In the genomic region with DNA sequence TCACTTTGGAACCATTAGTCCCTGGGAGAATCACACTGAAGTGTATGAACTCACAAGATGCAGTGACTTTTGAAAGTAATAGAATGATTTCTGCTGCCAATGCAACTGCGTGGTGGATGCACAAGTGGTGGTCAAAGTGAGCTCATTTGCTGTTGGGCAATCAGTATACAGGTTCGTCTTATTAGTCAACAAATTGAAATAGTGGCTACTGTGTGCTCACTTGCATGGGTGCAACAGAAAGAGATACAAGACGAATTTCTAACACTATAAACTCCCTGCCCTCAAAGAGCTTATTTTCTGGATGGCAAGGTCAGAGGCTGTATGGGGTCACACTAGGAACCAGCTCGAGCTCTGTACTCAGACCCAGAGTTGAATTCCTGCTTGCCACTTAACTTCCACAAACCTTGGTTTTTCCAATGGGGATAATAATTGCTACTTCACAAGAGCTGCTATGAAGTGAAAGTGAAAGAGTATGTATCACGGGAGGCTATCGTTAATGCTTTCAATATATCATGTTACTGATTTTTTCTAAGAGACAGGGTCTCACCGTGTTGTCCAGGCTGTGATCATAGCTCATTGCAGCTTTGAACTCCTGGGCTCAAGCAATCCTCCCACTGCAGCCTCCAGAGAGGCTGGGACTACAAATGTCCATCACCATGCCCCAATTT, we compare ENCODE assay signal across 8 cellular contexts. TPM values are rescaled to one million over a fixed set of nuclear protein-coding genes. Genes with fewer than 3 reads are reported as not detected.
DNase-seq lines count a peak whose midpoint lies in the region; ATAC-seq and TF ChIP-seq lines count a peak whose summit lies in the region.
"Had no signal": no experiment of that assay in that cellular context is flagged by ENCODE, and none has a peak within 500 bp of the region (broad histone marks: within the 10 kb centered on the region; RNA-seq: fewer than 3 reads in every experiment).

No MANE protein-coding gene starts in this region.

- H3K27me3 Mint-ChIP-seq in natural killer cell (ENCODE audit: low read depth in 2 of 2) = peaks cover 0 to 3% of the 10 kb centered on the region in 2 donors

- H3K4me3 Mint-ChIP-seq in natural killer cell = peak overlapping the region; percentile 69

- no peak for TF ChIP-seq POLR2A in NB4 (IDR thresholded peaks at IDR 0.05; ENCODE audit: extremely low read depth, insufficient read length)

- H3K36me3 Mint-ChIP-seq in natural killer cell = no peaks in the 10 kb centered on the region

- ATAC-seq in natural killer cell = peak in 2 of 3 donors; percentile 50 to 66
- ATAC-seq: Right ventricle myocardium inferior had no signal

- TF ChIP-seq CTCF in NB4 (IDR thresholded peaks at IDR 0.05; ENCODE audit: low read depth, low read length) = no peak
- TF ChIP-seq CTCF in choroid plexus epithelial cell (conservative IDR thresholded peaks at IDR 0.05; ENCODE audit: low read depth, low read length) = no peak
- no peak for TF ChIP-seq CTCF in natural killer cell (IDR thresholded peaks at IDR 0.05)

- H3K4me1 Mint-ChIP-seq in natural killer cell = peaks cover 7 to 14% of the 10 kb centered on the region in 2 donors

- intact Hi-C loops in natural killer cell (cut with micrococcal nuclease) = no loop called here

- peak; percentile 30 for DNase-seq in Daoy (ENCODE audit: low read depth)
- peak; percentile 44 for DNase-seq in NB4 (ENCODE audit: low read depth)
- DNase-seq in choroid plexus epithelial cell (ENCODE audit: low read depth) = peak; percentile 24
- DNase-seq in natural killer cell = no peak
- no peak for DNase-seq in NCI-H1048 (lab: John Stamatoyannopoulos, UW)
- no peak for DNase-seq in NCI-H82 (lab: John Stamatoyannopoulos, UW)
- DNase-seq in SW 1271 (lab: John Stamatoyannopoulos, UW) = no peak

- no peaks in the 10 kb centered on the region for H3K9me3 Mint-ChIP-seq in natural killer cell

- H3K4me3 ChIP-seq in NB4 (ENCODE audit: low read depth, low read length) (no peak overlapping the region), choroid plexus epithelial cell (ENCODE audit: low read depth, low read length) (no peak overlapping the region)

- peak overlapping the region in 1 of 2 donors; percentile 84 for H3K27ac Mint-ChIP-seq in natural killer cell

RNA-seq across cellular contexts. Expression of gene BCL7B, which starts 8.3 kb away (rescaled TPM):
- total RNA-seq in Daoy (2014; rRNA removed; shearing (Covaris generic)) = 56.7 and 66.7 TPM in 2 replicates
- total RNA-seq in natural killer cell = 100 to 1,000 TPM; 109 to 131 (median 120) TPM

RNA-seq across cellular contexts. Expression of gene TBL2, which starts 12.6 kb away (rescaled TPM):
- 70.2 and 101 TPM in 2 replicates for total RNA-seq in Daoy (2014; rRNA removed; shearing (Covaris generic))
- 10 to 100 TPM; 15.1 to 18.5 (median 17.6) TPM for total RNA-seq in natural killer cell

RNA-seq across cellular contexts. Expression of gene BAZ1B, which starts 43.7 kb away (rescaled TPM):
- total RNA-seq in Daoy (2014; rRNA removed; shearing (Covaris generic)) = 133 and 169 TPM in 2 replicates
- total RNA-seq in natural killer cell = 10 to 100 TPM; 50.1 to 61.9 (median 59.9) TPM

RNA-seq across cellular contexts. Expression of gene MLXIPL, which starts 58.5 kb away (rescaled TPM):
- 5.4 TPM in 1 of 2 replicates, not detected in the other for total RNA-seq in Daoy (2014; rRNA removed; shearing (Covaris generic))
- not detected for total RNA-seq in natural killer cell

Comparison
In these comparisons a context has a peak if more than half of its experiments do, and no peak if none do; other contexts are left out.
1. DNase-seq: peak in Daoy (single experiment), NB4 (single experiment) and choroid plexus epithelial cell (single experiment); none in natural killer cell (single experiment), NCI-H1048 (single experiment), NCI-H82 (single experiment) and SW 1271 (0 of 2).